14 cellular contexts compared by ENCODE assay signal in genomic region chr11:1224491-1225385, GRCh38. TPM values are rescaled to one million over a fixed set of nuclear protein-coding genes. Genes with fewer than 3 reads are reported as not detected.
DNase-seq lines count a peak whose midpoint lies in the region; ATAC-seq and TF ChIP-seq lines count a peak whose summit lies in the region.
"Had no signal": no experiment of that assay in that cellular context is flagged by ENCODE, and none has a peak within 500 bp of the region (broad histone marks: within the 10 kb centered on the region; RNA-seq: fewer than 3 reads in every experiment).

No MANE protein-coding gene starts in this region.

- no peaks in the 10 kb centered on the region for H3K4me1 Mint-ChIP-seq in osteocyte (ENCODE audit: unreplicated experiment)
- no peaks in the 10 kb centered on the region for H3K4me1 Mint-ChIP-seq in activated CD8-positive, alpha-beta T cell treated with anti-CD3 and anti-CD28 coated beads for 36 hours (ENCODE audit: low read depth)
- H3K4me1 Mint-ChIP-seq: CD4-positive, alpha-beta memory T cell; stimulated activated naive CD8-positive, alpha-beta T cell treated with anti-CD3 and anti-CD28 coated beads, Interleukin-15, amount 100 ng/mL, for 72 hours had no signal

- no peaks in the 10 kb centered on the region for H3K36me3 Mint-ChIP-seq in osteocyte (ENCODE audit: unreplicated experiment)
- H3K36me3 Mint-ChIP-seq in activated CD8-positive, alpha-beta T cell treated with anti-CD3 and anti-CD28 coated beads for 36 hours (ENCODE audit: low read depth), result no peaks in the 10 kb centered on the region
- H3K36me3 Mint-ChIP-seq: CD4-positive, alpha-beta memory T cell had no signal

- POLR2A ChIA-PET in activated CD8-positive, alpha-beta T cell treated with anti-CD3 and anti-CD28 coated beads for 36 hours (lab: Charles Lee), result no interaction called here

- ATAC-seq in left cardiac atrium, result no peak
- no peak for ATAC-seq in HG03565 (IDR thresholded peaks at IDR 0.05; ENCODE audit: unreplicated experiment)
- no peak for ATAC-seq in activated CD8-positive, alpha-beta T cell treated with anti-CD3 and anti-CD28 coated beads for 36 hours
- ATAC-seq: stimulated activated naive CD8-positive, alpha-beta T cell treated with anti-CD3 and anti-CD28 coated beads, Interleukin-15, amount 100 ng/mL, for 72 hours had no signal

- intact Hi-C loops in left cardiac atrium (cut with DNase I), result no loop called here
- intact Hi-C loops in activated CD8-positive, alpha-beta T cell treated with anti-CD3 and anti-CD28 coated beads for 36 hours (cut with micrococcal nuclease), result no loop called here

- no peak for TF ChIP-seq CTCF in GM20000 (IDR thresholded peaks at IDR 0.05; ENCODE audit: extremely low read depth, missing control alignments)
- no peak for TF ChIP-seq CTCF in osteocyte (IDR thresholded peaks at IDR 0.05)
- TF ChIP-seq CTCF in activated CD8-positive, alpha-beta T cell treated with anti-CD3 and anti-CD28 coated beads for 36 hours (IDR thresholded peaks at IDR 0.05), result no peak

- H3K4me3 Mint-ChIP-seq in osteocyte (ENCODE audit: unreplicated experiment), result no peak overlapping the region
- H3K4me3 Mint-ChIP-seq in activated CD8-positive, alpha-beta T cell treated with anti-CD3 and anti-CD28 coated beads for 36 hours, result no peak overlapping the region
- H3K4me3 Mint-ChIP-seq: CD4-positive, alpha-beta memory T cell had no signal

- no peak overlapping the region for H3K27ac Mint-ChIP-seq in osteocyte (ENCODE audit: unreplicated experiment)
- no peak overlapping the region for H3K27ac Mint-ChIP-seq in activated CD8-positive, alpha-beta T cell treated with anti-CD3 and anti-CD28 coated beads for 36 hours
- H3K27ac Mint-ChIP-seq: CD4-positive, alpha-beta memory T cell; stimulated activated naive CD8-positive, alpha-beta T cell treated with anti-CD3 and anti-CD28 coated beads, Interleukin-15, amount 100 ng/mL, for 72 hours had no signal

- H3K27me3 Mint-ChIP-seq in osteocyte (ENCODE audit: unreplicated experiment), result no peaks in the 10 kb centered on the region
- H3K27me3 Mint-ChIP-seq in activated CD8-positive, alpha-beta T cell treated with anti-CD3 and anti-CD28 coated beads for 36 hours, result peaks cover 4% of the 10 kb centered on the region

- H3K9me3 Mint-ChIP-seq in osteocyte (ENCODE audit: unreplicated experiment), result no peaks in the 10 kb centered on the region
- no peaks in the 10 kb centered on the region for H3K9me3 Mint-ChIP-seq in activated CD8-positive, alpha-beta T cell treated with anti-CD3 and anti-CD28 coated beads for 36 hours
- H3K9me3 Mint-ChIP-seq: CD4-positive, alpha-beta memory T cell; stimulated activated naive CD8-positive, alpha-beta T cell treated with anti-CD3 and anti-CD28 coated beads, Interleukin-15, amount 100 ng/mL, for 72 hours had no signal

- CTCF ChIA-PET in activated CD8-positive, alpha-beta T cell treated with anti-CD3 and anti-CD28 coated beads for 36 hours (lab: Charles Lee), result no interaction called here

- peak; percentile 40 for DNase-seq in GM20000 (ENCODE audit: low spot score)
- peak; percentile 68 for DNase-seq in NCI-H526 treated with DMSO at 0.1 percent for 48 hours (lab: John Stamatoyannopoulos, UW)
- DNase-seq in left cardiac atrium, result peak; percentile 15
- peak; percentile 82 for DNase-seq in osteocyte (ENCODE audit: extremely low spot score, unreplicated experiment)
- no peak for DNase-seq in activated CD8-positive, alpha-beta T cell treated with anti-CD3 and anti-CD28 coated beads for 36 hours
- DNase-seq in SKM-1 treated with dmso at 0.1 percent for 144 hours (lab: John Stamatoyannopoulos, UW; ENCODE audit: unreplicated experiment), result no peak
- DNase-seq: activated CD4-positive, alpha-beta T cell treated with anti-CD3 and anti-CD28 coated beads, Interleukin-2, amount 50 U/mL, for 48 hours; effector CD8-positive, alpha-beta T cell; GDM1; NCI-H1930; stimulated activated naive CD8-positive, alpha-beta T cell treated with anti-CD3 and anti-CD28 coated beads, Interleukin-15, amount 100 ng/mL, for 72 hours had no signal

RNA-seq across cellular contexts. Expression of gene MUC5B, which starts 1.9 kb away (rescaled TPM):
- total RNA-seq in left cardiac atrium (not detected), osteocyte (not detected in 2 replicates)
- not detected for total RNA-seq in activated CD8-positive, alpha-beta T cell treated with anti-CD3 and anti-CD28 coated beads for 36 hours
- total RNA-seq: CD4-positive, alpha-beta memory T cell; LHCN-M2 had no signal

Comparison
In these comparisons a context has a peak if more than half of its experiments do, and no peak if none do; other contexts are left out.
1. DNase-seq: peak in GM20000 (single experiment), NCI-H526 treated with DMSO at 0.1 percent for 48 hours (single experiment), left cardiac atrium (single experiment) and osteocyte (single experiment); none in activated CD8-positive, alpha-beta T cell treated with anti-CD3 and anti-CD28 coated beads for 36 hours (single experiment) and SKM-1 treated with dmso at 0.1 percent for 144 hours (single experiment).